Comparison of ENCODE assay signal across 21 cellular contexts in the genomic region with DNA sequence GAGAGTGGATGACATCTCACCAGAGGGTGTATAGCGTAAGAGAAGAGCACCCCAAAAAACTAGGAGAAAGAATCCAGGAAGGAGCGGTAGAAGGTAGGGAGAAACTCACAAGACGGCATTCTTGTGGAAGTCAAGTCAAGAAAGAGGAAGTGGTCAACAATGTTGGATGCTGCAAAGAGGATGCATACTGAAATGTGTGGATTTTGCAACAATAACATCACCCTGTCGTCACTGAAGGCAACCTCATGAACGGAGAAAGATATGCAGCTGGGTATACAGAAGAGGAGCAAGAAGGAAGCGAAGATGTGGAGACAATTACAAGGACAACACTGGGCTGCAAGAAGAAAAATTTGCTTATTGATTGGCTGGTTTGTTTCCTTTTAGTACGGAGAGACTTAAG. TPM values are rescaled to one million over a fixed set of nuclear protein-coding genes. Genes with fewer than 3 reads are reported as not detected.
A peak's percentile ranks its signal among the peaks of the same experiment; 100 is the strongest.
DNase-seq lines count a peak whose midpoint lies in the region; ATAC-seq and TF ChIP-seq lines count a peak whose summit lies in the region.
"Had no signal": no experiment of that assay in that cellular context is flagged by ENCODE, and none has a peak within 500 bp of the region (broad histone marks: within the 10 kb centered on the region; RNA-seq: fewer than 3 reads in every experiment).

No MANE protein-coding gene starts in this region.

- DNase-seq in left cardiac atrium, result no peak
- no peak for DNase-seq in right atrium auricular region (ENCODE audit: low spot score)
- peak; percentile 50 for DNase-seq in OCI-M1 (lab: John Stamatoyannopoulos, UW)
- DNase-seq in right cardiac atrium, result no peak
- no peak for DNase-seq in upper lobe of right lung
- no peak for DNase-seq in foreskin fibroblast
- DNase-seq in esophagus squamous epithelium (lab: John Stamatoyannopoulos, UW), result no peak
- DNase-seq in stimulated activated CD4-positive, alpha-beta T cell treated with anti-CD3 and anti-CD28 coated beads, Interleukin-4, amount 100 ng/mL, for 24 hours, result no peak
- DNase-seq: activated CD4-positive, alpha-beta memory T cell treated with anti-CD3 and anti-CD28 coated beads for 36 hours; activated gamma-delta T cell; activated naive CD8-positive, alpha-beta T cell treated with anti-CD3 and anti-CD28 coated beads, Interleukin-2, amount 50 U/mL, for 24 hours; Calu3; foreskin melanocyte; kidney; mesenchymal stem cell; natural killer cell; NCI-H1694 treated with DMSO at 0.1 percent for 48 hours; NCI-H774 had no signal

- H3K36me3 ChIP-seq in right atrium auricular region (no peaks in the 10 kb centered on the region), upper lobe of right lung (no peaks in the 10 kb centered on the region), esophagus squamous epithelium (peaks cover 0 to 17% (median 0%) of the 10 kb centered on the region in 3 donors)
- H3K36me3 ChIP-seq: upper lobe of left lung had no signal

- no peak overlapping the region for H3K27ac ChIP-seq in right atrium auricular region
- H3K27ac ChIP-seq in right cardiac atrium (ENCODE audit: low read length), result no peak overlapping the region
- no peak overlapping the region for H3K27ac ChIP-seq in upper lobe of right lung
- H3K27ac ChIP-seq in esophagus squamous epithelium, result no peak overlapping the region
- H3K27ac ChIP-seq: SK-N-MC, upper lobe of left lung had no signal

- H3K27me3 ChIP-seq in right atrium auricular region (no peaks in the 10 kb centered on the region), right cardiac atrium (ENCODE audit: control insufficient read depth, insufficient read depth) (no peaks in the 10 kb centered on the region), upper lobe of right lung (no peaks in the 10 kb centered on the region), esophagus squamous epithelium (no peaks in the 10 kb centered on the region)
- H3K27me3 ChIP-seq: upper lobe of left lung had no signal

- TF ChIP-seq POLR2A in esophagus squamous epithelium (IDR thresholded peaks at IDR 0.05), result no peak

- intact Hi-C loops in left cardiac atrium (cut with DNase I), result no loop called here
- intact Hi-C loops in right cardiac atrium (cut with DNase I), result no loop called here
- intact Hi-C loops in upper lobe of right lung (cut with DNase I), result no loop called here
- intact Hi-C loops in esophagus squamous epithelium (cut with DNase I), result no loop called here

- TF ChIP-seq CTCF in right atrium auricular region (IDR thresholded peaks at IDR 0.05) (no peak), upper lobe of right lung (IDR thresholded peaks at IDR 0.05) (no peak), foreskin fibroblast (IDR thresholded peaks at IDR 0.05; ENCODE audit: low read depth, low read length) (no peak), esophagus squamous epithelium (IDR thresholded peaks at IDR 0.05) (no peak)

- H3K4me1 ChIP-seq in right atrium auricular region, result peaks cover 0 to under 1% of the 10 kb centered on the region in 2 donors
- no peaks in the 10 kb centered on the region for H3K4me1 ChIP-seq in right cardiac atrium (ENCODE audit: control insufficient read depth, insufficient read depth, low read length)
- H3K4me1 ChIP-seq in upper lobe of right lung, result peaks cover under 1% of the 10 kb centered on the region
- no peaks in the 10 kb centered on the region for H3K4me1 ChIP-seq in esophagus squamous epithelium
- H3K4me1 ChIP-seq: upper lobe of left lung had no signal

- ATAC-seq in left cardiac atrium (peak; percentile 55 to 59), right cardiac atrium (peak; percentile 45), upper lobe of right lung (peak; percentile 90)
- ATAC-seq: Panc1 had no signal

- WGBS in right cardiac atrium, result 86% methylated on average over 7 of the region's 7 CpGs
- 80 to 82% methylated on average over 7 of the region's 7 CpGs for WGBS in esophagus squamous epithelium, 2 donors

- no peaks in the 10 kb centered on the region for H3K9me3 ChIP-seq in right atrium auricular region
- no peaks in the 10 kb centered on the region for H3K9me3 ChIP-seq in right cardiac atrium (ENCODE audit: control insufficient read depth, low read length)
- H3K9me3 ChIP-seq in upper lobe of right lung, result no peaks in the 10 kb centered on the region
- no peaks in the 10 kb centered on the region for H3K9me3 ChIP-seq in esophagus squamous epithelium
- H3K9me3 ChIP-seq: upper lobe of left lung had no signal

- H3K4me3 ChIP-seq in right atrium auricular region (no peak overlapping the region), right cardiac atrium (ENCODE audit: low read length) (no peak overlapping the region), upper lobe of right lung (no peak overlapping the region), foreskin fibroblast (ENCODE audit: low read depth in 1 of 2, low read length in 2 of 2) (no peak overlapping the region), esophagus squamous epithelium (no peak overlapping the region)
- H3K4me3 ChIP-seq: SK-N-MC, upper lobe of left lung had no signal

RNA-seq across cellular contexts. Expression of a gene that starts 11.4 kb away (rescaled TPM):
- total RNA-seq in left cardiac atrium (10 to 100 TPM; 35.9 to 39.9 TPM), right atrium auricular region (10 to 100 TPM; 19.7 to 21.1 TPM), right cardiac atrium (10 to 100 TPM; 38.1 to 49.0 (median 39.5) TPM), upper lobe of right lung (66.5 TPM), esophagus squamous epithelium (10 to 100 TPM in 3 of 4 donors, 1 to 10 TPM in 1; 9.4 to 23.8 (median 16.9) TPM)
- 16.9 TPM for polyA plus RNA-seq in right cardiac atrium
